Comparison of ENCODE assay signal across 14 cellular contexts in the genomic region with DNA sequence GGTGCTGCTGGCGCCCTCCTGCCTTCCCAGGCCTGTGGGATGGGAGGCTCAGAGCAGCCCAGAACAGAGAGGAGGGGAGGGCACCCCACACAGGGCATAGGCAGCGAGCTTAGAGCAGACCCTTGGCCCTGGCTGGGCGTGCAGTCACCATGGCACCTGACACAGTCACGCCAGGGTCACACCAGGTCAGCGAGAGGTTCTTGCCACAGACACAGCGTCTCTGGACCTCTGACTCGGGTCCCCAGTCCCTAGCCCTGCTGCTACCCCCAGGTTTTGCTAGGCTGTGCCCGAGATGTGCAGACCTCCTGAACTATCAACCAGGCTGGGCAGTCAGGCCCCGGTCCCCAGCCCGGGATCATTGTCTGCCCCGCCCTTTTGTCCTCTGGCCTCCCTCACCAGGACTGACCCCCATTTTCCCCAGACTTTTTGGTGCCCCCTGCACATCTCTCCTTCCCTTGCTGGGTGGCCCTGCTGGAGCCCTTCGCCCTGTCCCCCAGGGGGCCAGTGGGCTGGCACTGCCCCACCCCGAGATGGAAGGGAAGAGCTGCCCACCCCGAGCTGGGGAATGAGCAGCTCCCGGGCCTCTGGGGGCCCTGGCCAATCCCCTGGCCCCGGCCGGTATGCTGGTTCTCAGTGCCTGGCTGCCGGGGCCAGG. TPM values are rescaled to one million over a fixed set of nuclear protein-coding genes. Genes with fewer than 3 reads are reported as not detected.
A peak's percentile ranks its signal among the peaks of the same experiment; 100 is the strongest.
DNase-seq lines count a peak whose midpoint lies in the region; ATAC-seq and TF ChIP-seq lines count a peak whose summit lies in the region.
"Had no signal": no experiment of that assay in that cellular context is flagged by ENCODE, and none has a peak within 500 bp of the region (broad histone marks: within the 10 kb centered on the region; RNA-seq: fewer than 3 reads in every experiment).

No MANE protein-coding gene starts in this region.

- H3K9me3 Mint-ChIP-seq in activated naive CD8-positive, alpha-beta T cell treated with anti-CD3 and anti-CD28 coated beads for 36 hours = no peaks in the 10 kb centered on the region

- peaks cover 28% of the 10 kb centered on the region for H3K9me1 ChIP-seq in IMR-90 (ENCODE audit: insufficient read depth, low read length)

- no peak overlapping the region; the same call in 2 of the 3 replicates for H2BK15ac ChIP-seq in IMR-90 (ENCODE audit: low read depth, low read length)

- peak overlapping the region in 1 of 2 experiments; percentile 82; a peak in 1 of 4 replicates for H4K8ac ChIP-seq in IMR-90 (ENCODE audit: low read depth in 2 of 2, low read length in 2 of 2)

- H3K9me3 ChIP-seq in BLaER1 (no peaks in the 10 kb centered on the region), IMR-90 (ENCODE audit: control insufficient read depth, insufficient read depth, low read length) (no peaks in the 10 kb centered on the region), left ventricle myocardium inferior (replicated peaks) (no peaks in the 10 kb centered on the region), neuron (ENCODE audit: low read length) (no peaks in the 10 kb centered on the region), thyroid gland (no peaks in the 10 kb centered on the region)
- H3K9me3 ChIP-seq: HAP-1 had no signal

- intact Hi-C loops in IMR-90 (cut with micrococcal nuclease) = no loop called here
- intact Hi-C loops in left ventricle myocardium inferior (cut with micrococcal nuclease) = no loop called here
- intact Hi-C loops in thyroid gland (cut with DNase I) = no loop called here

- CTCF ChIA-PET in IMR-90 (lab: Yijun Ruan, JAX) = no interaction called here

- no peak overlapping the region for H3K18ac ChIP-seq in IMR-90 (ENCODE audit: low read depth, low read length)

- POLR2A ChIA-PET in IMR-90 (lab: Charles Lee; ENCODE audit: unreplicated experiment) = no interaction called here

- no peak for TF ChIP-seq RAD21 in IMR-90 (IDR thresholded peaks at IDR 0.05; ENCODE audit: low read length)

- H3K4me3 Mint-ChIP-seq in activated naive CD8-positive, alpha-beta T cell treated with anti-CD3 and anti-CD28 coated beads for 36 hours = no peak overlapping the region

- no peaks in the 10 kb centered on the region for H3K4me1 Mint-ChIP-seq in activated naive CD8-positive, alpha-beta T cell treated with anti-CD3 and anti-CD28 coated beads for 36 hours

- H3K36me3 Mint-ChIP-seq in activated naive CD8-positive, alpha-beta T cell treated with anti-CD3 and anti-CD28 coated beads for 36 hours = no peaks in the 10 kb centered on the region

- no peak overlapping the region for H3K23ac ChIP-seq in IMR-90 (ENCODE audit: low read depth, low read length)

- ATAC-seq in IMR-90 (ENCODE audit: low read depth) (no peak), HG03378 (IDR thresholded peaks at IDR 0.05; ENCODE audit: unreplicated experiment) (no peak)

- TF ChIP-seq CTCF in IMR-90 (conservative IDR thresholded peaks at IDR 0.05; ENCODE audit: low read depth, low read length) (no peak), left ventricle myocardium inferior (IDR thresholded peaks at IDR 0.05; ENCODE audit: borderline replicate concordance) (no peak), thyroid gland (IDR thresholded peaks at IDR 0.05) (no peak)

- H2AFZ ChIP-seq in IMR-90 (replicated peaks; ENCODE audit: low read length, poor library complexity) (no peak overlapping the region), neuron (ENCODE audit: low read depth, low read length) (no peak overlapping the region)

- no peaks in the 10 kb centered on the region for H3K27me3 Mint-ChIP-seq in activated naive CD8-positive, alpha-beta T cell treated with anti-CD3 and anti-CD28 coated beads for 36 hours

- H2BK20ac ChIP-seq in IMR-90 (ENCODE audit: low read depth, low read length) = no peak overlapping the region

- H3K27me3 ChIP-seq in BLaER1 (no peaks in the 10 kb centered on the region), IMR-90 (ENCODE audit: control insufficient read depth, insufficient read depth, low read length) (no peaks in the 10 kb centered on the region), left ventricle myocardium inferior (ENCODE audit: low read depth) (no peaks in the 10 kb centered on the region), neuron (ENCODE audit: insufficient read depth, low read length) (no peaks in the 10 kb centered on the region), thyroid gland (no peaks in the 10 kb centered on the region)

- peak overlapping the region; percentile 26; the same call in 1 of the 2 replicates for H3K27ac ChIP-seq in BLaER1
- no peak overlapping the region for H3K27ac ChIP-seq in IMR-90 (ENCODE audit: insufficient read depth, low read length)
- peak overlapping the region; percentile 95 for H3K27ac ChIP-seq in left ventricle myocardium inferior (replicated peaks)
- H3K27ac ChIP-seq in thyroid gland = no peak overlapping the region

- no peak overlapping the region for H3K56ac ChIP-seq in IMR-90 (ENCODE audit: extremely low read depth, insufficient read depth, low read length)

- H2BK5ac ChIP-seq in IMR-90 (ENCODE audit: low read depth, low read length, poor library complexity, severe bottlenecking) = no peak overlapping the region

- no peak overlapping the region for H3K14ac ChIP-seq in IMR-90 (replicated peaks; ENCODE audit: low read depth, low read length)

- 90% methylated on average over 8 of the region's 18 CpGs; no CpG with 5 or more reads in 1 of the 2 experiments for WGBS in IMR-90 (ENCODE audit: extremely low coverage in 2 of 2, insufficient read length in 1 of 2), 2 experiments
- 89 to 91% methylated on average over 15 to 17 of the region's 18 CpGs for WGBS in thyroid gland, 2 donors

- H3K4me2 ChIP-seq in BLaER1 (peak overlapping the region; percentile 22; the same call in 1 of the 2 replicates), IMR-90 (ENCODE audit: low read depth, low read length) (no peak overlapping the region)

- H2AK9ac ChIP-seq in IMR-90 (replicated peaks; ENCODE audit: low read depth, low read length, poor library complexity) = peak overlapping the region; percentile 80

- no TSS peak for BruUV-seq in IMR-90 (replicated peaks; lab: Mats Ljungman, UMichigan)

- H2AK5ac ChIP-seq in IMR-90 (ENCODE audit: low read depth, low read length) = peak overlapping the region; percentile 88; the same call in 1 of the 2 replicates

- peak overlapping the region; percentile 70; the same call in 1 of the 2 replicates for H2BK120ac ChIP-seq in IMR-90 (ENCODE audit: low read depth, low read length)

- H3K36me3 ChIP-seq in BLaER1 (no peaks in the 10 kb centered on the region), IMR-90 (ENCODE audit: control insufficient read depth, insufficient read depth, low read length) (no peaks in the 10 kb centered on the region), left ventricle myocardium inferior (no peaks in the 10 kb centered on the region), neuron (ENCODE audit: insufficient read depth, low read length) (no peaks in the 10 kb centered on the region), thyroid gland (no peaks in the 10 kb centered on the region)
- H3K36me3 ChIP-seq: HAP-1 had no signal

- no peak overlapping the region for H3K9ac ChIP-seq in BLaER1
- H3K9ac ChIP-seq in IMR-90 (ENCODE audit: low read depth, low read length) = no peak overlapping the region

- H4K91ac ChIP-seq in IMR-90 (ENCODE audit: insufficient read depth, low read depth, low read length) = peak overlapping the region; percentile 92; the same call in 1 of the 2 replicates

- H4K20me1 ChIP-seq in BLaER1 (no peaks in the 10 kb centered on the region), IMR-90 (ENCODE audit: insufficient read depth, low read length) (no peaks in the 10 kb centered on the region)

- no peak overlapping the region for H3K4me3 ChIP-seq in BLaER1
- no peak overlapping the region for H3K4me3 ChIP-seq in IMR-90 (ENCODE audit: insufficient read depth, low read depth, low read length)
- no peak overlapping the region for H3K4me3 ChIP-seq in left ventricle myocardium inferior
- H3K4me3 ChIP-seq in neuron (ENCODE audit: low read length) = peak overlapping the region; percentile 40
- H3K4me3 ChIP-seq in thyroid gland (replicated peaks in 1 of 3) = no peak overlapping the region
- H3K4me3 ChIP-seq: HAP-1 had no signal

- H4K5ac ChIP-seq in IMR-90 (ENCODE audit: low read depth, low read length) = no peak overlapping the region

- no peak overlapping the region for H3K27ac Mint-ChIP-seq in activated naive CD8-positive, alpha-beta T cell treated with anti-CD3 and anti-CD28 coated beads for 36 hours

- TF ChIP-seq POLR2A in IMR-90 (IDR thresholded peaks at IDR 0.05; ENCODE audit: low read depth, low read length) = no peak
- TF ChIP-seq POLR2A in thyroid gland (IDR thresholded peaks at IDR 0.05) = no peak

- DNase-seq in IMR-90 = no peak
- no peak for DNase-seq in left ventricle myocardium inferior
- DNase-seq in thyroid gland = no peak
- no peak for DNase-seq in activated naive CD8-positive, alpha-beta T cell treated with anti-CD3 and anti-CD28 coated beads for 36 hours
- DNase-seq in central memory CD4-positive, alpha-beta T cell = no peak
- DNase-seq: EL; NCI-H187 treated with DMSO at 0.1 percent for 48 hours; NCI-H446 treated with DMSO at 0.1 percent for 48 hours; NK-92 treated with Interleukin-12 subunit alpha and Interleukin-12 subunit beta, amount 100 ng/mL, for 24 hours; OCI-M1 had no signal

- H3K4me1 ChIP-seq in BLaER1 (peaks cover 33% of the 10 kb centered on the region), IMR-90 (ENCODE audit: control insufficient read depth, insufficient read depth, low read length) (peaks cover 33% of the 10 kb centered on the region), left ventricle myocardium inferior (peaks cover 95% of the 10 kb centered on the region), neuron (ENCODE audit: insufficient read depth, low read length) (peaks cover 53% of the 10 kb centered on the region), thyroid gland (peaks cover 31 to 61% of the 10 kb centered on the region in 2 donors)

- H3K4ac ChIP-seq in IMR-90 (ENCODE audit: low read depth, low read length) = peak overlapping the region; percentile 83

- dilution Hi-C loops in IMR-90 (cut with HindIII; ENCODE audit: low sequenced_read_pairs, unreplicated experiment) = no loop called here

- in situ Hi-C loops in IMR-90 (cut with MboI; ENCODE audit: low sequenced_read_pairs) = no loop called here

- peaks cover 0 to 10% of the 10 kb centered on the region in 2 experiments; a peak in 1 of 4 replicates for H3K79me1 ChIP-seq in IMR-90 (ENCODE audit: low read depth in 1 of 2, low read length in 2 of 2)

RNA-seq across cellular contexts. Expression of a gene that starts 24.5 kb away (rescaled TPM):
- total RNA-seq in IMR-90 (2012; rRNA removed) (1.8 and 2.5 TPM in 2 replicates), left ventricle myocardium inferior (17.6 TPM), thyroid gland (10 to 100 TPM; 19.6 to 35.4 (median 23.2) TPM)
- 6.0 and 6.9 TPM in 2 replicates for polyA plus RNA-seq in IMR-90 (2012; rRNA removed)
- 4.0 and 8.0 TPM in 2 replicates for polyA plus RNA-seq in IMR-90 (2012; cell fraction: cytosol; rRNA removed)
- polyA plus RNA-seq in IMR-90 (2012; cell fraction: nucleus; rRNA removed; ENCODE audit: low replicate concordance) = 19.2 and 42.7 TPM in 2 replicates
- 10 to 100 TPM; 48.2 to 51.6 TPM for total RNA-seq in activated naive CD8-positive, alpha-beta T cell treated with anti-CD3 and anti-CD28 coated beads for 36 hours

Comparison
In these comparisons a context has a peak if more than half of its experiments do, and no peak if none do; other contexts are left out.
1. H3K27ac ChIP-seq: peak in BLaER1 (single experiment) and left ventricle myocardium inferior (single experiment); none in IMR-90 (single experiment) and thyroid gland (0 of 3).